Comparison of ENCODE assay signal across 8 cellular contexts in the genomic region with DNA sequence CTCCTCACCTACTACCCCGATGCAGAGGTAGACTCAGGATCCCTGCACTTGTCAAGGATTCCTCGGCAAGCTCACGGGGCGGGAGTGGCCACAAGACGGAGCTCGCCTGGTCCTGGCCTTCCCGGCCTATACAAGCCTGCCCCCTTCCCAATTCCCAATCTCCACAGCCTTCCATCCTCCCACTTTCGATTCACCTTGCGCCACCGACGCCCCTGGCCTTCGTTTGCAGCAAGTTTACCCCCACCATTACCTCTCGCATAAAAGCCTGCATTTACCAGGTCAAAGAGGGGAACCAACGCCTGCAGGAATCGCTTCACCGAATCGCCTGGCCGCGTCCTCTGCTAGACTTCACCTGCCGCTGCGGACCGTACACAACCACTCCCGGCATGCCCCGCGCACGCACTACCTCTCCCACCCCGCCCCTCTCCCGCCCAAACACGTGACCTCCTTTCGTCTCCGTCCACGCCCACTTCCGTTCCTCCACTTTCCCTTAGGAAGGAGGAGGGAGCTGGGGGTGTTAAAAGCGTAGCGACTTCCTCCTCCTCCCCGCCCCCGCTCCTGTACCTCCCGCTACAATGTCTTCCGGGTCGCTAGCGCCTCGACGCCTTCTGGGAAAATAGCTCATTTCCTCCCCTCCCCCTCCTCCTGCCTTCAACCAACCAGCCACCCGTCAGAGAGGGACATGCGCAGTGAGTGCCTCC. TPM values are rescaled to one million over a fixed set of nuclear protein-coding genes. Genes with fewer than 3 reads are reported as not detected.
DNase-seq lines count a peak whose midpoint lies in the region; ATAC-seq and TF ChIP-seq lines count a peak whose summit lies in the region.

A gene (minus strand): TSS at position 380 of the 701 bp plus-strand sequence. CDS start 44,779 bp downstream, outside the sequence.

- H3K9me3 ChIP-seq in hepatocyte (ENCODE audit: low read depth), result no peaks in the 10 kb centered on the region

- in situ Hi-C loops in astrocyte of the cerebellum (cut with HindIII; ENCODE audit: low sequenced_read_pairs), result no loop called here

- peak within 1 kb of the TSS; percentile 87 for H3K4me2 ChIP-seq in hepatocyte

- H3K27ac ChIP-seq in hepatocyte, result peak within 1 kb of the TSS; percentile 94

- WGBS in hepatocyte (ENCODE audit: low lambda C conversion rate, missing lambda C conversion rate), result under 1% methylated on average over 37 of the region's 45 CpGs

- H2AFZ ChIP-seq in hepatocyte, result peak within 1 kb of the TSS; percentile 72

- ATAC-seq in GM18508 (IDR thresholded peaks at IDR 0.05; ENCODE audit: insufficient read depth, unreplicated experiment) (peak; percentile 46), HG03025 (IDR thresholded peaks at IDR 0.05; ENCODE audit: low FRiP score, unreplicated experiment) (peak; percentile 80)

- peaks cover 86% of the 10 kb centered on the region for H3K79me2 ChIP-seq in hepatocyte

- peaks cover 23% of the 10 kb centered on the region for H3K4me1 ChIP-seq in hepatocyte (ENCODE audit: insufficient read depth)

- no peaks in the 10 kb centered on the region for H3K9me2 ChIP-seq in hepatocyte (replicated peaks; ENCODE audit: insufficient read depth)

- DNase-seq in NCI-H2029 treated with DMSO at 0.1 percent for 48 hours (lab: John Stamatoyannopoulos, UW), result peak; percentile 93
- DNase-seq in T-helper 9 cell, result peak; percentile 96
- peak; percentile 99 for DNase-seq in astrocyte of the cerebellum (ENCODE audit: low read depth)
- peak; percentile 100 for DNase-seq in hepatocyte (ENCODE audit: low spot score)
- DNase-seq in renal cortical epithelial cell (ENCODE audit: low read depth), result peak; percentile 98
- no peak for DNase-seq in cortex of kidney (lab: John Stamatoyannopoulos, UW)

- H4K20me1 ChIP-seq in hepatocyte (ENCODE audit: insufficient read depth, poor library complexity, severe bottlenecking), result peaks cover 37% of the 10 kb centered on the region

- no peaks in the 10 kb centered on the region for H3K27me3 ChIP-seq in hepatocyte

- TF ChIP-seq CTCF in astrocyte of the cerebellum (IDR thresholded peaks at IDR 0.05; ENCODE audit: low read depth, low read length, missing control alignments) (peak; percentile 66), hepatocyte (IDR thresholded peaks at IDR 0.05; ENCODE audit: poor library complexity) (peak; percentile 51)

- H3K4me3 ChIP-seq in astrocyte of the cerebellum (ENCODE audit: low read depth, low read length) (peak within 1 kb of the TSS; percentile 92), hepatocyte (peak within 1 kb of the TSS; percentile 48)

- no peaks in the 10 kb centered on the region for H3K36me3 ChIP-seq in hepatocyte (replicated peaks; ENCODE audit: insufficient read depth, low read depth)

RNA-seq across cellular contexts. Expression of the gene that starts here (rescaled TPM):
- total RNA-seq in hepatocyte (66.0 and 98.3 TPM in 2 replicates), renal cortical epithelial cell (118 and 176 TPM in 2 replicates)
- 28.8 and 37.6 TPM in 2 replicates for polyA plus RNA-seq in hepatocyte
